ENCODE assay signal across 1 cellular context in genomic region chr9:112838342-112838741, GRCh38.
TF ChIP-seq lines count a peak whose summit lies in the region.

No MANE protein-coding gene starts in this region.

TF ChIP-seq in GM12878, 131 proteins besides CTCF, POLR2A, EP300 and RAD21 (continued from another document):
- no peak for TF ChIP-seq CUX1 (IDR thresholded peaks at IDR 0.05; ENCODE audit: insufficient replicate concordance, low read depth, low read length)
- TF ChIP-seq ESRRA (IDR thresholded peaks at IDR 0.05; ENCODE audit: low read length) = no peak
TF ChIP-seq in GM12878: peak in this region for 0.
